22 cellular contexts compared by ENCODE assay signal in genomic region chr17:68608515-68609130, GRCh38. TPM values are rescaled to one million over a fixed set of nuclear protein-coding genes. Genes with fewer than 3 reads are reported as not detected.
DNase-seq lines count a peak whose midpoint lies in the region; ATAC-seq, FAIRE-seq and TF ChIP-seq lines count a peak whose summit lies in the region.
"Had no signal": no experiment of that assay in that cellular context is flagged by ENCODE, and none has a peak within 500 bp of the region (broad histone marks: within the 10 kb centered on the region; RNA-seq: fewer than 3 reads in every experiment).

No MANE protein-coding gene starts in this region.

- DNase-seq in DMS 273 (lab: John Stamatoyannopoulos, UW; ENCODE audit: unreplicated experiment) = peak; percentile 23
- DNase-seq in DMS 273 treated with DMSO at 0.1 percent for 48 hours (lab: John Stamatoyannopoulos, UW) = no peak
- no peak for DNase-seq in K562 (ENCODE audit: extremely low read depth in 1 of 4, low spot score in 3 of 4)
- no peak for DNase-seq in smooth muscle cell (lab: John Stamatoyannopoulos, UW; ENCODE audit: unreplicated experiment)
- DNase-seq in SK-N-SH = no peak
- no peak for DNase-seq in activated CD8-positive, alpha-beta T cell treated with anti-CD3 and anti-CD28 coated beads, Interleukin-2, amount 10 ng/mL, durations not matched to agents 7 days and 5 days
- DNase-seq: CD4-positive, alpha-beta memory T cell; DMS53; DND-41; EL; GOT3; H9 had no signal

- BruUV-seq in K562 (replicated peaks; lab: Mats Ljungman, UMichigan) = no TSS peak

- TF ChIP-seq RAD21 in K562 (CRISPR knock-in tag; conservative IDR thresholded peaks at IDR 0.05 in 1 of 2, IDR thresholded peaks at IDR 0.05 in 1 of 2) = no peak
- TF ChIP-seq RAD21 in SK-N-SH (IDR thresholded peaks at IDR 0.05; ENCODE audit: low read length) = no peak

- H3K79me2 ChIP-seq in K562 (ENCODE audit: control insufficient read depth, insufficient read depth, low read length) (no peaks in the 10 kb centered on the region), smooth muscle cell (ENCODE audit: low read depth) (no peaks in the 10 kb centered on the region), SK-N-SH (ENCODE audit: insufficient read depth) (no peaks in the 10 kb centered on the region)

- intact Hi-C loops in K562 (cut with micrococcal nuclease) = no loop called here

- H3F3A ChIP-seq in smooth muscle cell (ENCODE audit: low read depth) (no peaks in the 10 kb centered on the region), SK-N-SH (replicated peaks; ENCODE audit: insufficient read depth) (no peaks in the 10 kb centered on the region)

- no peak overlapping the region for H3K27ac ChIP-seq in K562 (ENCODE audit: extremely low read depth, low read depth, low read length)
- no peak overlapping the region for H3K27ac ChIP-seq in smooth muscle cell (ENCODE audit: low read depth)
- no peak overlapping the region for H3K27ac ChIP-seq in SK-N-SH (ENCODE audit: low read depth in 2 of 2, low read length in 1 of 2)
- H3K27ac ChIP-seq: 22Rv1, BLaER1, HL-60 had no signal

- 0% methylated on average over 1 of the region's 1 CpG for WGBS in K562 (ENCODE audit: insufficient coverage, low coverage, missing lambda C conversion rate)
- WGBS in smooth muscle cell (ENCODE audit: low lambda C conversion rate) = 97% methylated on average over 1 of the region's 1 CpG
- 33% methylated on average over 1 of the region's 1 CpG for WGBS in SK-N-SH (ENCODE audit: low lambda C conversion rate)

- no peaks in the 10 kb centered on the region for H3K36me3 Mint-ChIP-seq in activated CD8-positive, alpha-beta T cell treated with anti-CD3 and anti-CD28 coated beads, Interleukin-2, amount 10 ng/mL, durations not matched to agents 7 days and 5 days (ENCODE audit: low read depth)

- TF ChIP-seq EP300 in K562 (IDR thresholded peaks at IDR 0.05; ENCODE audit: low read length) = no peak
- TF ChIP-seq EP300 in SK-N-SH (IDR thresholded peaks at IDR 0.05; ENCODE audit: borderline replicate concordance in 1 of 2, low read depth in 1 of 2, low read length in 1 of 2) = no peak

- peaks cover 18% of the 10 kb centered on the region for H3K9me3 Mint-ChIP-seq in activated CD8-positive, alpha-beta T cell treated with anti-CD3 and anti-CD28 coated beads, Interleukin-2, amount 10 ng/mL, durations not matched to agents 7 days and 5 days (ENCODE audit: insufficient read depth)

- H3K9me3 ChIP-seq in K562 (replicated peaks; ENCODE audit: control insufficient read depth, insufficient read depth, low read depth, low read length) (no peaks in the 10 kb centered on the region), smooth muscle cell (replicated peaks; ENCODE audit: low read depth) (peaks cover 25% of the 10 kb centered on the region), SK-N-SH (peaks cover 15% of the 10 kb centered on the region)

- TF ChIP-seq POLR2A in K562 (conservative IDR thresholded peaks at IDR 0.05) = no peak

- no peak overlapping the region for H3K27ac Mint-ChIP-seq in activated CD8-positive, alpha-beta T cell treated with anti-CD3 and anti-CD28 coated beads, Interleukin-2, amount 10 ng/mL, durations not matched to agents 7 days and 5 days
- H3K27ac Mint-ChIP-seq: CD14-positive monocyte; CD4-positive, alpha-beta memory T cell; H9 had no signal

- in situ Hi-C loops in K562 (cut with MboI) = no loop called here

- H3K4me2 ChIP-seq in K562 (ENCODE audit: insufficient read depth, low read length) = no peak overlapping the region
- H3K4me2 ChIP-seq in smooth muscle cell = no peak overlapping the region
- no peak overlapping the region for H3K4me2 ChIP-seq in SK-N-SH
- H3K4me2 ChIP-seq: BLaER1 had no signal

- H3K4me3 ChIP-seq in K562 = no peak overlapping the region
- no peak overlapping the region for H3K4me3 ChIP-seq in smooth muscle cell
- no peak overlapping the region for H3K4me3 ChIP-seq in SK-N-SH (ENCODE audit: low read depth in 2 of 2, low read length in 1 of 2)
- H3K4me3 ChIP-seq: BLaER1 had no signal

- H3K36me3 ChIP-seq in K562 (ENCODE audit: control insufficient read depth, insufficient read depth, low read length) (no peaks in the 10 kb centered on the region), smooth muscle cell (ENCODE audit: low read depth) (no peaks in the 10 kb centered on the region), SK-N-SH (replicated peaks in 1 of 2; ENCODE audit: control insufficient read depth in 1 of 2, insufficient read depth in 2 of 2, low read length in 1 of 2) (no peaks in the 10 kb centered on the region)
- H3K36me3 ChIP-seq: BLaER1 had no signal

- H3K4me1 ChIP-seq in K562 (replicated peaks in 1 of 2; ENCODE audit: control insufficient read depth in 2 of 2, insufficient read depth in 2 of 2, low read length in 2 of 2) (no peaks in the 10 kb centered on the region), smooth muscle cell (ENCODE audit: low read depth) (no peaks in the 10 kb centered on the region), SK-N-SH (ENCODE audit: control insufficient read depth in 1 of 2, insufficient read depth in 2 of 2, low read depth in 1 of 2, low read length in 1 of 2) (no peaks in the 10 kb centered on the region)
- H3K4me1 ChIP-seq: BLaER1 had no signal

- H4K20me1 ChIP-seq in K562 (replicated peaks; ENCODE audit: control insufficient read depth, insufficient read depth, low read length) = no peaks in the 10 kb centered on the region
- no peaks in the 10 kb centered on the region for H4K20me1 ChIP-seq in smooth muscle cell (ENCODE audit: low read depth)
- H4K20me1 ChIP-seq in SK-N-SH (ENCODE audit: insufficient read depth) = no peaks in the 10 kb centered on the region
- H4K20me1 ChIP-seq: BLaER1 had no signal

- POLR2A ChIA-PET in K562 (lab: Yijun Ruan, JAX) (no interaction called here), SK-N-SH (lab: Yijun Ruan, JAX) (no interaction called here)
- POLR2A ChIA-PET in activated CD8-positive, alpha-beta T cell treated with anti-CD3 and anti-CD28 coated beads, Interleukin-2, amount 10 ng/mL, durations not matched to agents 7 days and 5 days (lab: Charles Lee) = no interaction called here

- no peak overlapping the region for H3K4me3 Mint-ChIP-seq in activated CD8-positive, alpha-beta T cell treated with anti-CD3 and anti-CD28 coated beads, Interleukin-2, amount 10 ng/mL, durations not matched to agents 7 days and 5 days
- H3K4me3 Mint-ChIP-seq: CD14-positive monocyte; CD4-positive, alpha-beta memory T cell; H9 had no signal

- FAIRE-seq in K562 (lab: Jason Lieb, UNC) (no peak), islet of Langerhans (lab: Jason Lieb, UNC) (peak; percentile 17)
- FAIRE-seq: GM12891 had no signal

- peaks cover 23% of the 10 kb centered on the region for H3K27me3 Mint-ChIP-seq in activated CD8-positive, alpha-beta T cell treated with anti-CD3 and anti-CD28 coated beads, Interleukin-2, amount 10 ng/mL, durations not matched to agents 7 days and 5 days (ENCODE audit: low read depth)

- H2AFZ ChIP-seq in K562 (ENCODE audit: low read depth, low read length) (no peak overlapping the region), smooth muscle cell (ENCODE audit: low read depth) (no peak overlapping the region), SK-N-SH (ENCODE audit: low read depth) (no peak overlapping the region)

- H3K9ac ChIP-seq in K562 (ENCODE audit: insufficient read depth in 1 of 2, low read depth in 2 of 2, low read length in 2 of 2) = no peak overlapping the region
- H3K9ac ChIP-seq in smooth muscle cell (ENCODE audit: low read depth) = no peak overlapping the region
- H3K9ac ChIP-seq in SK-N-SH = no peak overlapping the region
- H3K9ac ChIP-seq: BLaER1 had no signal

- CTCF ChIA-PET in K562 (lab: Yijun Ruan, JAX; ENCODE audit: low intra/inter-chr PET ratio) (no interaction called here), SK-N-SH (lab: Yijun Ruan, JAX) (no interaction called here)
- CTCF ChIA-PET in activated CD8-positive, alpha-beta T cell treated with anti-CD3 and anti-CD28 coated beads, Interleukin-2, amount 10 ng/mL, durations not matched to agents 7 days and 5 days (lab: Charles Lee) = no interaction called here

- TF ChIP-seq CTCF in K562 (IDR thresholded peaks at IDR 0.05 in 2 of 3, conservative IDR thresholded peaks at IDR 0.05 in 1 of 3; ENCODE audit: insufficient read depth in 2 of 3, low read depth in 1 of 3, low read length in 3 of 3) (no peak), smooth muscle cell (IDR thresholded peaks at IDR 0.05; ENCODE audit: borderline replicate concordance, insufficient read depth, poor library complexity, severe bottlenecking) (no peak), SK-N-SH (IDR thresholded peaks at IDR 0.05) (no peak)

- H3K9me2 ChIP-seq in SK-N-SH = no peaks in the 10 kb centered on the region

- H3K27me3 ChIP-seq in K562 (ENCODE audit: control insufficient read depth in 2 of 2, insufficient read depth in 2 of 2, low read length in 2 of 2) (0 out of 5 replicates have a peak, but pooled peaks cover 0 to 2% of the 10 kb centered on the region in 2 experiments), smooth muscle cell (ENCODE audit: low read depth) (no peaks in the 10 kb centered on the region), SK-N-SH (ENCODE audit: insufficient read depth) (no peaks in the 10 kb centered on the region)
- H3K27me3 ChIP-seq: BLaER1 had no signal

- ATAC-seq in K562 = no peak
- no peak for ATAC-seq in activated CD8-positive, alpha-beta T cell treated with anti-CD3 and anti-CD28 coated beads, Interleukin-2, amount 10 ng/mL, durations not matched to agents 7 days and 5 days

- no peaks in the 10 kb centered on the region for H3K4me1 Mint-ChIP-seq in activated CD8-positive, alpha-beta T cell treated with anti-CD3 and anti-CD28 coated beads, Interleukin-2, amount 10 ng/mL, durations not matched to agents 7 days and 5 days (ENCODE audit: low read depth)
- H3K4me1 Mint-ChIP-seq: CD4-positive, alpha-beta memory T cell had no signal

- H3K9me1 ChIP-seq in K562 (ENCODE audit: control insufficient read depth, insufficient read depth, low read length) = no peaks in the 10 kb centered on the region

RNA-seq across cellular contexts. Expression of gene FAM20A, which starts 7.5 kb away (rescaled TPM):
- not detected in 2 replicates for total RNA-seq in K562 (2011; cell fraction: chromatin; rRNA removed; ENCODE audit: low replicate concordance)
- not detected in 2 replicates for total RNA-seq in K562 (2011; cell fraction: nucleolus; rRNA removed)
- not detected in 2 replicates for total RNA-seq in K562 (2011; cell fraction: nucleoplasm; rRNA removed)
- total RNA-seq in K562 (2014; rRNA removed) = not detected in 2 replicates
- not detected in 2 replicates for total RNA-seq in K562 (2014; rRNA removed; fragmentation: Illumina TruSeq; extraction: Trizol)
- not detected in 2 replicates for total RNA-seq in K562 (2015; rRNA removed; fragmentation: Illumina TruSeq; extraction: Trizol)
- total RNA-seq in K562 (2021) = 0.07 TPM in 1 of 2 replicates, not detected in the other
- polyA plus RNA-seq in K562 (2011; rRNA removed) = not detected in 2 replicates
- not detected in 2 replicates for polyA plus RNA-seq in K562 (2011; cell fraction: cytosol; rRNA removed)
- polyA plus RNA-seq in K562 (2011; cell fraction: nucleus; rRNA removed) = not detected in 2 replicates
- 0.04 TPM in 1 of 2 replicates, not detected in the other for polyA plus RNA-seq in K562 (2012)
- not detected in 2 replicates for polyA plus RNA-seq in K562 (2014; fragmentation: Illumina TruSeq; extraction: Trizol)
- polyA plus RNA-seq in K562 (2014; fragmentation: Nextera tagmentation; extraction: Ambion mirVana) = not detected
- polyA plus RNA-seq in K562 (2014; rRNA removed) = not detected in 2 replicates
- polyA minus RNA-seq in K562 (2011; rRNA and poly(A)+ RNA removed) = not detected in 2 replicates
- not detected in 2 replicates for polyA minus RNA-seq in K562 (2011; cell fraction: cytosol; rRNA and poly(A)+ RNA removed)
- polyA minus RNA-seq in K562 (2011; cell fraction: nucleus; rRNA and poly(A)+ RNA removed) = not detected in 2 replicates
- 4.6 and 5.5 TPM in 2 replicates for total RNA-seq in smooth muscle cell
- 10.8 and 12.6 TPM in 2 replicates for polyA plus RNA-seq in smooth muscle cell
- polyA plus RNA-seq in SK-N-SH (2012; rRNA removed) = not detected in 2 replicates
- polyA plus RNA-seq in SK-N-SH (2012; cell fraction: cytosol; rRNA removed) = not detected in 2 replicates
- polyA plus RNA-seq in SK-N-SH (2012; cell fraction: nucleus; rRNA removed) = not detected in 2 replicates
- not detected for total RNA-seq in activated CD8-positive, alpha-beta T cell treated with anti-CD3 and anti-CD28 coated beads, Interleukin-2, amount 10 ng/mL, durations not matched to agents 7 days and 5 days
- total RNA-seq: A673; CD4-positive, alpha-beta memory T cell; G401; HT1080 had no signal
- polyA plus RNA-seq: AG04450 had no signal
